17 cellular contexts compared by ENCODE assay signal in genomic region chr17:41957058-41957868, GRCh38. TPM values are rescaled to one million over a fixed set of nuclear protein-coding genes. Genes with fewer than 3 reads are reported as not detected.
DNase-seq lines count a peak whose midpoint lies in the region; ATAC-seq, FAIRE-seq and TF ChIP-seq lines count a peak whose summit lies in the region.
"Had no signal": no experiment of that assay in that cellular context is flagged by ENCODE, and none has a peak within 500 bp of the region (broad histone marks: within the 10 kb centered on the region; RNA-seq: fewer than 3 reads in every experiment).

No MANE protein-coding gene starts in this region.

- peaks cover 0 to 10% of the 10 kb centered on the region in 2 donors for H3K27me3 Mint-ChIP-seq in effector memory CD8-positive, alpha-beta T cell
- H3K27me3 Mint-ChIP-seq: progenitor cell of endocrine pancreas had no signal

- ATAC-seq in K562 (peak; percentile 13; the same call in 1 of the 3 replicates), GM18868 (IDR thresholded peaks at IDR 0.05; ENCODE audit: unreplicated experiment) (no peak), PC-3 (no peak; the same call in 1 of the 2 replicates)
- no peak for ATAC-seq in effector memory CD8-positive, alpha-beta T cell (replicated peaks)

- H3K9me3 ChIP-seq in K562 (replicated peaks; ENCODE audit: control insufficient read depth, insufficient read depth, low read depth, low read length) (no peaks in the 10 kb centered on the region), breast epithelium (no peaks in the 10 kb centered on the region), PC-3 (ENCODE audit: low read length) (no peaks in the 10 kb centered on the region)
- H3K9me3 ChIP-seq: Caco-2, upper lobe of left lung had no signal

- BruUV-seq in K562 (replicated peaks; lab: Mats Ljungman, UMichigan), result no TSS peak
- no TSS peak for BruUV-seq in PC-3 (replicated peaks; lab: Mats Ljungman, UMichigan)

- no peaks in the 10 kb centered on the region for H3K9me3 Mint-ChIP-seq in effector memory CD8-positive, alpha-beta T cell

- H3K4me1 ChIP-seq in K562 (replicated peaks in 1 of 2; ENCODE audit: control insufficient read depth in 2 of 2, insufficient read depth in 2 of 2, low read length in 2 of 2) (peaks cover 23 to 26% of the 10 kb centered on the region in 2 experiments), breast epithelium (no peaks in the 10 kb centered on the region), PC-3 (ENCODE audit: insufficient read depth, low read length) (no peaks in the 10 kb centered on the region)
- H3K4me1 ChIP-seq: upper lobe of left lung had no signal

- H3K36me3 Mint-ChIP-seq in effector memory CD8-positive, alpha-beta T cell (ENCODE audit: insufficient read depth), result peaks cover 4% of the 10 kb centered on the region

- H3K36me3 ChIP-seq in K562 (ENCODE audit: control insufficient read depth, insufficient read depth, low read length) (no peaks in the 10 kb centered on the region), breast epithelium (no peaks in the 10 kb centered on the region), PC-3 (ENCODE audit: low read depth, low read length) (no peaks in the 10 kb centered on the region)
- H3K36me3 ChIP-seq: upper lobe of left lung had no signal

- TF ChIP-seq POLR2A in K562 (conservative IDR thresholded peaks at IDR 0.05), result no peak
- no peak for TF ChIP-seq POLR2A in breast epithelium (IDR thresholded peaks at IDR 0.05)

- H3K27ac ChIP-seq in K562 (ENCODE audit: extremely low read depth, low read depth, low read length), result peak overlapping the region; percentile 15; the same call in 1 of the 3 replicates
- no peak overlapping the region for H3K27ac ChIP-seq in breast epithelium
- H3K27ac ChIP-seq in PC-3 (ENCODE audit: low read length), result no peak overlapping the region
- H3K27ac ChIP-seq: upper lobe of left lung had no signal

- TF ChIP-seq CTCF in AG10803 (conservative IDR thresholded peaks at IDR 0.05; ENCODE audit: low read length), result no peak
- TF ChIP-seq CTCF in K562 (IDR thresholded peaks at IDR 0.05 in 2 of 3, conservative IDR thresholded peaks at IDR 0.05 in 1 of 3; ENCODE audit: insufficient read depth in 2 of 3, low read depth in 1 of 3, low read length in 3 of 3), result no peak
- no peak for TF ChIP-seq CTCF in breast epithelium (IDR thresholded peaks at IDR 0.05)
- TF ChIP-seq CTCF in PC-3 (conservative IDR thresholded peaks at IDR 0.05; ENCODE audit: low read depth, low read length), result no peak

- intact Hi-C loops in K562 (cut with micrococcal nuclease) (loop anchor here (5.0 kb wide), 1 partner anchor 40 kb away; the partner anchor contains the start of gene ACLY), breast epithelium (cut with DNase I; ENCODE audit: low total_unique reads) (no loop called here), PC-3 (cut with micrococcal nuclease) (no loop called here)

- POLR2A ChIA-PET in K562 (lab: Yijun Ruan, JAX) (interaction anchor here (0.6 to 1.7 kb wide), 6 partner anchors 11 to 268 kb away, joined by 3 to 9 read pairs (median 4); partner anchors contain the start of gene EIF1), PC-3 (lab: Charles Lee; ENCODE audit: unreplicated experiment) (no interaction called here)

- no peak for TF ChIP-seq RAD21 in K562 (CRISPR knock-in tag; conservative IDR thresholded peaks at IDR 0.05 in 1 of 2, IDR thresholded peaks at IDR 0.05 in 1 of 2)

- no peaks in the 10 kb centered on the region for H3K4me1 Mint-ChIP-seq in effector memory CD8-positive, alpha-beta T cell (ENCODE audit: low read depth in 2 of 2)

- 24% methylated on average over 11 of the region's 11 CpGs for WGBS in K562 (ENCODE audit: insufficient coverage, low coverage, missing lambda C conversion rate)

- DNase-seq in AG10803 (ENCODE audit: low read depth) (peak; percentile 64), HK-2 (ENCODE audit: unreplicated experiment) (peak; percentile 59), K562 (ENCODE audit: extremely low read depth in 1 of 4, low spot score in 3 of 4) (peak in 1 of 4 experiments; percentile 47), islet precursor cell (peak; percentile 91), breast epithelium (ENCODE audit: low spot score in 2 of 2) (no peak), PC-3 (no peak)
- DNase-seq in effector memory CD8-positive, alpha-beta T cell, result no peak
- DNase-seq: activated naive CD4-positive, alpha-beta T cell treated with Interleukin-2 at 50 U/mL for 16 hours; Caco-2; cerebellar nuclear complex; NCI-H1694 treated with DMSO at 0.1 percent for 48 hours; NCI-H69; stimulated activated CD8-positive, alpha-beta memory T cell treated with anti-CD3 and anti-CD28 coated beads, Interleukin-4, amount 100 ng/mL, for 48 hours; upper lobe of left lung had no signal

- H2AFZ ChIP-seq in K562 (ENCODE audit: low read depth, low read length), result peak overlapping the region; percentile 48
- H2AFZ ChIP-seq in PC-3 (ENCODE audit: low read length), result no peak overlapping the region

- H3K4me3 ChIP-seq in AG10803 (ENCODE audit: low read length) (no peak overlapping the region), K562 (no peak overlapping the region), breast epithelium (no peak overlapping the region), PC-3 (ENCODE audit: low read length) (no peak overlapping the region)
- H3K4me3 ChIP-seq: upper lobe of left lung had no signal

- H3K9me1 ChIP-seq in K562 (ENCODE audit: control insufficient read depth, insufficient read depth, low read length), result peaks cover 3% of the 10 kb centered on the region

- H3K9me2 ChIP-seq in PC-3 (replicated peaks; ENCODE audit: low read length), result no peaks in the 10 kb centered on the region

- peak overlapping the region in 1 of 2 experiments; percentile 77; a peak in 1 of 4 replicates for H3K9ac ChIP-seq in K562 (ENCODE audit: insufficient read depth in 1 of 2, low read depth in 2 of 2, low read length in 2 of 2)
- no peak overlapping the region for H3K9ac ChIP-seq in PC-3 (ENCODE audit: low read length)

- CTCF ChIA-PET in K562 (lab: Yijun Ruan, JAX; ENCODE audit: low intra/inter-chr PET ratio) (no interaction called here), PC-3 (lab: Charles Lee) (no interaction called here)

- no peak overlapping the region for H3K4me2 ChIP-seq in K562 (ENCODE audit: insufficient read depth, low read length)
- no peak overlapping the region for H3K4me2 ChIP-seq in PC-3 (ENCODE audit: low read length)

- in situ Hi-C loops in K562 (cut with MboI), result loop anchor here (5.0 kb wide), 1 partner anchor 220 kb away; no protein-coding TSS in a partner anchor

- no peaks in the 10 kb centered on the region for H3F3A ChIP-seq in PC-3 (ENCODE audit: low read length, unreplicated experiment)

- no peak for TF ChIP-seq EP300 in K562 (IDR thresholded peaks at IDR 0.05; ENCODE audit: low read length)

- H4K20me1 ChIP-seq in K562 (replicated peaks; ENCODE audit: control insufficient read depth, insufficient read depth, low read length) (no peaks in the 10 kb centered on the region), PC-3 (ENCODE audit: low read length) (no peaks in the 10 kb centered on the region)

- no peaks in the 10 kb centered on the region for H3K79me2 ChIP-seq in K562 (ENCODE audit: control insufficient read depth, insufficient read depth, low read length)
- H3K79me2 ChIP-seq in PC-3 (ENCODE audit: low read length), result no peaks in the 10 kb centered on the region

- no peak overlapping the region for H3K4me3 Mint-ChIP-seq in effector memory CD8-positive, alpha-beta T cell

- no peaks in the 10 kb centered on the region for H3K27me3 ChIP-seq in K562 (ENCODE audit: control insufficient read depth in 2 of 2, insufficient read depth in 2 of 2, low read length in 2 of 2)
- no peaks in the 10 kb centered on the region for H3K27me3 ChIP-seq in breast epithelium
- no peaks in the 10 kb centered on the region for H3K27me3 ChIP-seq in PC-3 (ENCODE audit: low read length)
- H3K27me3 ChIP-seq: upper lobe of left lung had no signal

- peak; percentile 82 for FAIRE-seq in K562 (lab: Jason Lieb, UNC)
- FAIRE-seq: TTC549 had no signal

- H3K27ac Mint-ChIP-seq in effector memory CD8-positive, alpha-beta T cell, result no peak overlapping the region
- H3K27ac Mint-ChIP-seq: progenitor cell of endocrine pancreas had no signal

RNA-seq across cellular contexts. Expression of gene CNP, which starts 9.3 kb away (rescaled TPM):
- 33.1 and 94.9 TPM in 2 replicates for total RNA-seq in K562 (2011; cell fraction: chromatin; rRNA removed; ENCODE audit: low replicate concordance)
- total RNA-seq in K562 (2011; cell fraction: nucleolus; rRNA removed), result 31.3 and 42.9 TPM in 2 replicates
- total RNA-seq in K562 (2011; cell fraction: nucleoplasm; rRNA removed), result 37.7 and 39.6 TPM in 2 replicates
- total RNA-seq in K562 (2014; rRNA removed) (45.4 and 45.8 TPM in 2 replicates), K562 (2014; rRNA removed; fragmentation: Illumina TruSeq; extraction: Trizol) (15.9 and 18.6 TPM in 2 replicates), K562 (2015; rRNA removed; fragmentation: Illumina TruSeq; extraction: Trizol) (31.8 and 32.1 TPM in 2 replicates), K562 (2021) (49.4 and 52.0 TPM in 2 replicates), breast epithelium (10 to 100 TPM; 51.8 to 55.5 (median 53.7) TPM), PC-3 (2014; rRNA removed) (75.4 and 91.6 TPM in 2 replicates)
- polyA plus RNA-seq in K562 (2011; rRNA removed) (15.5 and 20.7 TPM in 2 replicates), K562 (2014; fragmentation: Illumina TruSeq; extraction: Trizol) (33.2 and 37.5 TPM in 2 replicates), K562 (2014; fragmentation: Nextera tagmentation; extraction: Ambion mirVana) (1 to 10 TPM; 1.7 to 3.8 TPM), K562 (2014; rRNA removed) (29.1 and 30.2 TPM in 2 replicates)
- 11.4 and 24.5 TPM in 2 replicates for polyA plus RNA-seq in K562 (2011; cell fraction: cytosol; rRNA removed)
- 10.2 and 21.9 TPM in 2 replicates for polyA plus RNA-seq in K562 (2011; cell fraction: nucleus; rRNA removed)
- 30.0 and 34.8 TPM in 2 replicates for polyA plus RNA-seq in K562 (2012)
- 19.5 and 44.8 TPM in 2 replicates for polyA minus RNA-seq in K562 (2011; rRNA and poly(A)+ RNA removed)
- polyA minus RNA-seq in K562 (2011; cell fraction: cytosol; rRNA and poly(A)+ RNA removed), result 36.4 and 44.8 TPM in 2 replicates
- 11.0 and 11.9 TPM in 2 replicates for polyA minus RNA-seq in K562 (2011; cell fraction: nucleus; rRNA and poly(A)+ RNA removed)

RNA-seq across cellular contexts. Expression of gene ODAD4, which starts 26.8 kb away (rescaled TPM):
- total RNA-seq in K562 (2011; cell fraction: chromatin; rRNA removed; ENCODE audit: low replicate concordance), result 2.3 and 4.6 TPM in 2 replicates
- 0.67 and 2.2 TPM in 2 replicates for total RNA-seq in K562 (2011; cell fraction: nucleolus; rRNA removed)
- total RNA-seq in K562 (2011; cell fraction: nucleoplasm; rRNA removed), result 1.8 TPM in 2 replicates
- 0.09 and 0.24 TPM in 2 replicates for total RNA-seq in K562 (2014; rRNA removed)
- 0.70 and 0.98 TPM in 2 replicates for total RNA-seq in K562 (2014; rRNA removed; fragmentation: Illumina TruSeq; extraction: Trizol)
- 0.45 and 0.51 TPM in 2 replicates for total RNA-seq in K562 (2015; rRNA removed; fragmentation: Illumina TruSeq; extraction: Trizol)
- total RNA-seq in K562 (2021), result 0.11 and 0.75 TPM in 2 replicates
- 0.05 and 0.35 TPM in 2 replicates for polyA plus RNA-seq in K562 (2011; rRNA removed)
- polyA plus RNA-seq in K562 (2011; cell fraction: cytosol; rRNA removed), result 0.09 TPM in 2 replicates
- 0.32 and 0.44 TPM in 2 replicates for polyA plus RNA-seq in K562 (2011; cell fraction: nucleus; rRNA removed)
- 0.35 and 1.6 TPM in 2 replicates for polyA plus RNA-seq in K562 (2012)
- 0.57 and 0.67 TPM in 2 replicates for polyA plus RNA-seq in K562 (2014; fragmentation: Illumina TruSeq; extraction: Trizol)
- under 1 TPM; 0.30 to 0.81 TPM for polyA plus RNA-seq in K562 (2014; fragmentation: Nextera tagmentation; extraction: Ambion mirVana)
- polyA plus RNA-seq in K562 (2014; rRNA removed), result 0.22 and 0.49 TPM in 2 replicates
- polyA minus RNA-seq in K562 (2011; rRNA and poly(A)+ RNA removed), result 0.54 and 0.63 TPM in 2 replicates
- not detected in 2 replicates for polyA minus RNA-seq in K562 (2011; cell fraction: cytosol; rRNA and poly(A)+ RNA removed)
- 0.54 and 1.00 TPM in 2 replicates for polyA minus RNA-seq in K562 (2011; cell fraction: nucleus; rRNA and poly(A)+ RNA removed)
- 1 to 10 TPM in 2 of 3 donors, under 1 TPM in 1; 0.48 to 3.2 (median 1.6) TPM for total RNA-seq in breast epithelium
- 0.15 and 0.98 TPM in 2 replicates for total RNA-seq in PC-3 (2014; rRNA removed)

RNA-seq across cellular contexts. Expression of gene ACLY, which starts 38.5 kb away (rescaled TPM):
- total RNA-seq in K562 (2011; cell fraction: chromatin; rRNA removed; ENCODE audit: low replicate concordance), result 153 and 277 TPM in 2 replicates
- total RNA-seq in K562 (2011; cell fraction: nucleolus; rRNA removed), result 161 TPM in 2 replicates
- 163 and 174 TPM in 2 replicates for total RNA-seq in K562 (2011; cell fraction: nucleoplasm; rRNA removed)
- total RNA-seq in K562 (2014; rRNA removed) (114 and 123 TPM in 2 replicates), K562 (2014; rRNA removed; fragmentation: Illumina TruSeq; extraction: Trizol) (112 and 125 TPM in 2 replicates), K562 (2015; rRNA removed; fragmentation: Illumina TruSeq; extraction: Trizol) (129 and 131 TPM in 2 replicates), K562 (2021) (261 and 280 TPM in 2 replicates), breast epithelium (10 to 100 TPM; 50.1 to 84.2 (median 66.3) TPM), PC-3 (2014; rRNA removed) (110 and 114 TPM in 2 replicates)
- polyA plus RNA-seq in K562 (2011; rRNA removed) (163 and 165 TPM in 2 replicates), K562 (2014; fragmentation: Illumina TruSeq; extraction: Trizol) (194 and 206 TPM in 2 replicates), K562 (2014; fragmentation: Nextera tagmentation; extraction: Ambion mirVana) (10 to 100 TPM; 42.9 to 58.5 TPM), K562 (2014; rRNA removed) (120 and 129 TPM in 2 replicates)
- 156 and 184 TPM in 2 replicates for polyA plus RNA-seq in K562 (2011; cell fraction: cytosol; rRNA removed)
- polyA plus RNA-seq in K562 (2011; cell fraction: nucleus; rRNA removed), result 114 and 149 TPM in 2 replicates
- polyA plus RNA-seq in K562 (2012), result 94.5 and 161 TPM in 2 replicates
- polyA minus RNA-seq in K562 (2011; rRNA and poly(A)+ RNA removed), result 244 and 312 TPM in 2 replicates
- 258 TPM in 2 replicates for polyA minus RNA-seq in K562 (2011; cell fraction: cytosol; rRNA and poly(A)+ RNA removed)
- 49.9 and 63.5 TPM in 2 replicates for polyA minus RNA-seq in K562 (2011; cell fraction: nucleus; rRNA and poly(A)+ RNA removed)

RNA-seq across cellular contexts. Expression of gene DNAJC7, which starts 60.0 kb away (rescaled TPM):
- 180 and 244 TPM in 2 replicates for total RNA-seq in K562 (2011; cell fraction: chromatin; rRNA removed; ENCODE audit: low replicate concordance)
- 111 and 117 TPM in 2 replicates for total RNA-seq in K562 (2011; cell fraction: nucleolus; rRNA removed)
- total RNA-seq in K562 (2011; cell fraction: nucleoplasm; rRNA removed), result 168 and 236 TPM in 2 replicates
- total RNA-seq in K562 (2014; rRNA removed), result 145 and 157 TPM in 2 replicates
- total RNA-seq in K562 (2014; rRNA removed; fragmentation: Illumina TruSeq; extraction: Trizol), result 262 and 288 TPM in 2 replicates
- 191 and 206 TPM in 2 replicates for total RNA-seq in K562 (2015; rRNA removed; fragmentation: Illumina TruSeq; extraction: Trizol)
- 149 and 153 TPM in 2 replicates for total RNA-seq in K562 (2021)
- 75.6 and 120 TPM in 2 replicates for polyA plus RNA-seq in K562 (2011; rRNA removed)
- polyA plus RNA-seq in K562 (2011; cell fraction: cytosol; rRNA removed), result 29.9 and 31.1 TPM in 2 replicates
- 49.5 and 50.7 TPM in 2 replicates for polyA plus RNA-seq in K562 (2011; cell fraction: nucleus; rRNA removed)
- polyA plus RNA-seq in K562 (2012), result 172 and 176 TPM in 2 replicates
- 206 and 239 TPM in 2 replicates for polyA plus RNA-seq in K562 (2014; fragmentation: Illumina TruSeq; extraction: Trizol)
- 10 to 100 TPM; 85.8 to 94.3 TPM for polyA plus RNA-seq in K562 (2014; fragmentation: Nextera tagmentation; extraction: Ambion mirVana)
- polyA plus RNA-seq in K562 (2014; rRNA removed), result 148 and 173 TPM in 2 replicates
- 82.6 and 112 TPM in 2 replicates for polyA minus RNA-seq in K562 (2011; rRNA and poly(A)+ RNA removed)
- 46.2 and 60.0 TPM in 2 replicates for polyA minus RNA-seq in K562 (2011; cell fraction: cytosol; rRNA and poly(A)+ RNA removed)
- polyA minus RNA-seq in K562 (2011; cell fraction: nucleus; rRNA and poly(A)+ RNA removed), result 49.0 and 75.2 TPM in 2 replicates
- 10 to 100 TPM; 69.7 to 73.7 (median 70.4) TPM for total RNA-seq in breast epithelium
- 60.1 and 76.3 TPM in 2 replicates for total RNA-seq in PC-3 (2014; rRNA removed)

Comparison
In these comparisons a context has a peak if more than half of its experiments do, and no peak if none do; other contexts are left out.
1. DNase-seq: peak in AG10803 (single experiment), HK-2 (single experiment) and islet precursor cell (single experiment); none in effector memory CD8-positive, alpha-beta T cell (0 of 3), breast epithelium (0 of 2) and PC-3 (single experiment).